8 cellular contexts compared by ENCODE assay signal in genomic region chr17:46818319-46818928, GRCh38. TPM values are rescaled to one million over a fixed set of nuclear protein-coding genes. Genes with fewer than 3 reads are reported as not detected.
DNase-seq lines count a peak whose midpoint lies in the region; ATAC-seq lines count a peak whose summit lies in the region.

A gene with protein sequence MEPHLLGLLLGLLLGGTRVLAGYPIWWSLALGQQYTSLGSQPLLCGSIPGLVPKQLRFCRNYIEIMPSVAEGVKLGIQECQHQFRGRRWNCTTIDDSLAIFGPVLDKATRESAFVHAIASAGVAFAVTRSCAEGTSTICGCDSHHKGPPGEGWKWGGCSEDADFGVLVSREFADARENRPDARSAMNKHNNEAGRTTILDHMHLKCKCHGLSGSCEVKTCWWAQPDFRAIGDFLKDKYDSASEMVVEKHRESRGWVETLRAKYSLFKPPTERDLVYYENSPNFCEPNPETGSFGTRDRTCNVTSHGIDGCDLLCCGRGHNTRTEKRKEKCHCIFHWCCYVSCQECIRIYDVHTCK (minus strand): TSS chr17:46818692. CDS start chr17:46818597, 95 bp downstream.

- peaks cover 98% of the 10 kb centered on the region for H3K27me3 Mint-ChIP-seq in activated naive CD4-positive, alpha-beta T cell treated with anti-CD3 and anti-CD28 coated beads, Interleukin-2, amount 10 ng/mL, durations not matched to agents 7 days and 5 days
- H3K27me3 Mint-ChIP-seq in immature natural killer cell (ENCODE audit: low read depth in 3 of 3): peaks cover 26 to 50% (median 31%) of the 10 kb centered on the region in 3 donors

- H3K27ac Mint-ChIP-seq in activated naive CD4-positive, alpha-beta T cell treated with anti-CD3 and anti-CD28 coated beads, Interleukin-2, amount 10 ng/mL, durations not matched to agents 7 days and 5 days: no peak within 1 kb of the TSS
- no peak within 1 kb of the TSS for H3K27ac Mint-ChIP-seq in immature natural killer cell

- H3K36me3 Mint-ChIP-seq in activated naive CD4-positive, alpha-beta T cell treated with anti-CD3 and anti-CD28 coated beads, Interleukin-2, amount 10 ng/mL, durations not matched to agents 7 days and 5 days: no peaks in the 10 kb centered on the region
- peaks cover 0 to 4% (median 0%) of the 10 kb centered on the region in 3 donors for H3K36me3 Mint-ChIP-seq in immature natural killer cell

- DNase-seq in ELF-1 (ENCODE audit: low read depth, low spot score) (peak; percentile 88), NCI-H82 (lab: John Stamatoyannopoulos, UW) (peak; percentile 80), immature natural killer cell (peak; percentile 17 to 28 (median 23)), amniotic stem cell (lab: John Stamatoyannopoulos, UW) (no peak)
- peak; percentile 71 for DNase-seq in activated naive CD4-positive, alpha-beta T cell treated with anti-CD3 and anti-CD28 coated beads, Interleukin-2, amount 10 ng/mL, durations not matched to agents 7 days and 5 days
- peak in 2 of 3 donors; percentile 19 to 38 for DNase-seq in stimulated activated CD4-positive, alpha-beta T cell treated with anti-CD3 and anti-CD28 coated beads, TNF-alpha, amount 100 ng/mL, for 48 hours (ENCODE audit: low read depth in 3 of 3)

- ATAC-seq in HG03280 (IDR thresholded peaks at IDR 0.05; ENCODE audit: unreplicated experiment): no peak
- ATAC-seq in HG03460 (IDR thresholded peaks at IDR 0.05; ENCODE audit: unreplicated experiment): no peak

- H3K4me3 Mint-ChIP-seq in activated naive CD4-positive, alpha-beta T cell treated with anti-CD3 and anti-CD28 coated beads, Interleukin-2, amount 10 ng/mL, durations not matched to agents 7 days and 5 days: peak within 1 kb of the TSS; percentile 59
- H3K4me3 Mint-ChIP-seq in immature natural killer cell: peak within 1 kb of the TSS; percentile 72 to 85 (median 82)

- no peaks in the 10 kb centered on the region for H3K9me3 Mint-ChIP-seq in activated naive CD4-positive, alpha-beta T cell treated with anti-CD3 and anti-CD28 coated beads, Interleukin-2, amount 10 ng/mL, durations not matched to agents 7 days and 5 days
- H3K9me3 Mint-ChIP-seq in immature natural killer cell: no peaks in the 10 kb centered on the region

- H3K4me1 Mint-ChIP-seq in activated naive CD4-positive, alpha-beta T cell treated with anti-CD3 and anti-CD28 coated beads, Interleukin-2, amount 10 ng/mL, durations not matched to agents 7 days and 5 days: peaks cover 16% of the 10 kb centered on the region
- H3K4me1 Mint-ChIP-seq in immature natural killer cell: peaks cover 12 to 13% of the 10 kb centered on the region in 2 donors

- CTCF ChIA-PET in activated naive CD4-positive, alpha-beta T cell treated with anti-CD3 and anti-CD28 coated beads, Interleukin-2, amount 10 ng/mL, durations not matched to agents 7 days and 5 days (lab: Charles Lee): no interaction called here

RNA-seq across cellular contexts. Expression of the gene that starts here (rescaled TPM):
- under 1 TPM in 2 of 3 donors, not detected in 1; 0.12 to 0.17 TPM for polyA plus RNA-seq in immature natural killer cell

Comparison
In these comparisons a context has a peak if more than half of its experiments do, and no peak if none do; other contexts are left out.
1. Peak in DNase-seq in immature natural killer cell; RNA of the gene not detected or under 1 TPM.